12 cellular contexts compared by ENCODE assay signal in the genomic region with DNA sequence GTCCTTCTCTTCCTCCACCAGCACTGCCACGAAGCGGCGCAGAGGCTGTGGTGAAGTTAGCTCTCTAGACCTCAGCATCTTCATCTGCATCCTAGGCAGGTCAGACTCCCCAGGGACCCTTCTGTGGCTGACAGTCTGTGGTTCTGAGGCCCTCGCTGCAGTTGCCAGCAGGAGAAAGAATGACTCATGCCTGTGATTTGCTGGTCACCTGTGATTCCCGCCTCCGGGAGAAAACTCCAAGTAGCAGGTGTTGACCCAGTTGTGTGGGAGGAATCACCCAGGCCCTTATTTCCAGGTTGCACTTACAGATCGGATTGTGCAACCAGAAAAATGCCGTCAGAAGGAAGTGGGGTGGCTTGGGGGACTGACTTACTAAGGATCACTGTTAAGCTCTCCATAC.
DNase-seq lines count a peak whose midpoint lies in the region; ATAC-seq, FAIRE-seq and TF ChIP-seq lines count a peak whose summit lies in the region.
"Had no signal": no experiment of that assay in that cellular context is flagged by ENCODE, and none has a peak within 500 bp of the region (broad histone marks: within the 10 kb centered on the region; RNA-seq: fewer than 3 reads in every experiment).

No MANE protein-coding gene starts in this region.

- intact Hi-C loops in pancreas (cut with DNase I) = loop anchor here in 1 of 3 donors (5.0 kb wide), 1 partner anchor 190 kb away; no protein-coding TSS in a partner anchor

- 57% methylated on average over 8 of the region's 8 CpGs for WGBS in pancreas, 2 donors

- no peak for FAIRE-seq in pancreas (lab: Jason Lieb, UNC)

- no peak overlapping the region for H3K9ac ChIP-seq in OCI-LY1 (ENCODE audit: low read length)

- H3K4me2 ChIP-seq in OCI-LY1 (ENCODE audit: low read length) = no peak overlapping the region

- no peaks in the 10 kb centered on the region; the same call in 1 of the 2 replicates for H3F3A ChIP-seq in OCI-LY1 (ENCODE audit: insufficient read depth, low read length)

- peaks cover 51% of the 10 kb centered on the region for H3K4me1 ChIP-seq in OCI-LY1 (ENCODE audit: insufficient read depth, low read length, severe bottlenecking)
- peaks cover 0 to 6% (median 5%) of the 10 kb centered on the region in 3 donors for H3K4me1 ChIP-seq in pancreas
- H3K4me1 ChIP-seq: vagina had no signal

- peak; percentile 20; the same call in 1 of the 2 replicates for TF ChIP-seq CTCF in OCI-LY1 (IDR thresholded peaks at IDR 0.05; ENCODE audit: low read length)
- no peak for TF ChIP-seq CTCF in pancreas (IDR thresholded peaks at IDR 0.05)

- DNase-seq in NCI-H1417 (lab: John Stamatoyannopoulos, UW) = peak; percentile 13 to 53 (median 22)
- no peak for DNase-seq in NCI-H1417 treated with DMSO at 0.1 percent for 48 hours (lab: John Stamatoyannopoulos, UW)
- DNase-seq in pancreas = peak in 5 of 6 donors; percentile 75 to 89 (median 81)
- no peak for DNase-seq in cerebellar cortex (ENCODE audit: low spot score)
- no peak for DNase-seq in retina
- no peak for DNase-seq in NCI-H128 (lab: John Stamatoyannopoulos, UW; ENCODE audit: unreplicated experiment)
- DNase-seq: activated CD4-positive, alpha-beta T cell treated with anti-CD3 and anti-CD28 coated beads, Interleukin-2, amount 50 U/mL, for 48 hours had no signal

- H3K27me3 ChIP-seq in OCI-LY1 (ENCODE audit: insufficient read depth, low read length) (no peaks in the 10 kb centered on the region), pancreas (no peaks in the 10 kb centered on the region)
- H3K27me3 ChIP-seq: neutrophil, vagina had no signal

- H3K4me3 ChIP-seq in OCI-LY1 (ENCODE audit: low read depth, low read length, poor library complexity, severe bottlenecking) (no peak overlapping the region), pancreas (no peak overlapping the region)
- H3K4me3 ChIP-seq: vagina had no signal

- no peaks in the 10 kb centered on the region for H3K79me2 ChIP-seq in OCI-LY1 (ENCODE audit: insufficient read depth, low read length)

- H2AFZ ChIP-seq in OCI-LY1 (ENCODE audit: low read length) = no peak overlapping the region

- no peaks in the 10 kb centered on the region for H3K9me2 ChIP-seq in OCI-LY1 (ENCODE audit: low read depth, low read length)

- H3K36me3 ChIP-seq in OCI-LY1 (ENCODE audit: insufficient read depth, low read length) (no peaks in the 10 kb centered on the region), pancreas (no peaks in the 10 kb centered on the region)
- H3K36me3 ChIP-seq: neutrophil, vagina had no signal

- ATAC-seq in HG02840 (IDR thresholded peaks at IDR 0.05; ENCODE audit: low FRiP score, unreplicated experiment) (peak; percentile 64), pancreas (peak; percentile 78 to 91 (median 90))

- H3K9me3 ChIP-seq in OCI-LY1 (ENCODE audit: low read length) = no peaks in the 10 kb centered on the region
- no peaks in the 10 kb centered on the region for H3K9me3 ChIP-seq in pancreas
- H3K9me3 ChIP-seq: neutrophil, vagina had no signal

- no peaks in the 10 kb centered on the region for H4K20me1 ChIP-seq in OCI-LY1 (ENCODE audit: insufficient read depth, low read length)

- H3K27ac ChIP-seq in OCI-LY1 (ENCODE audit: low read depth, low read length, poor library complexity, severe bottlenecking) (no peak overlapping the region), pancreas (peak overlapping the region; percentile 44 to 60 (median 54))
- H3K27ac ChIP-seq: epithelial cell of prostate, neutrophil, vagina had no signal

Comparison
In these comparisons a context has a peak if more than half of its experiments do, and no peak if none do; other contexts are left out.
1. DNase-seq: peak in NCI-H1417 (3 of 3) and pancreas (5 of 6); none in NCI-H1417 treated with DMSO at 0.1 percent for 48 hours (single experiment), cerebellar cortex (single experiment), retina (single experiment) and NCI-H128 (single experiment).